ENCODE assay signal across 22 cellular contexts in the genomic region with DNA sequence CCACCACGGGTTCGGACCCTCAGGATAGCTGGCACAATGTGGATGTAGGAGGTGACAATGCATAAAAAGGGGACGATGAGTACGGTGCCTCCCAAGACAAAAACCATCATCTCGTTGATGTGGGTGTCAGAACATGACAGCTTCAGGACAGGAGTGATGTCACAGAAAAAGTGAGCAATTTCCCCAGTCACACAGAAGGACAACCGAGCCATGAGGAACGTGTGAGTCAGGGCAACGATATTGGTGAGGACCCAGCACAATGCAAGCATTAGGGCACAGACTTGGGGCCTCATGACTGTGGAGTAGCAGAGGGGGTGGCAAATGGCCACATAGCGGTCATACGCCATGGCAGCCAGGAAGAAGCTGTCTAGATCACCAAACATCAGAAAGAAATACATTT. TPM values are rescaled to one million over a fixed set of nuclear protein-coding genes. Genes with fewer than 3 reads are reported as not detected.
DNase-seq lines count a peak whose midpoint lies in the region; ATAC-seq lines count a peak whose summit lies in the region.
"Had no signal": no experiment of that assay in that cellular context is flagged by ENCODE, and none has a peak within 500 bp of the region (broad histone marks: within the 10 kb centered on the region; RNA-seq: fewer than 3 reads in every experiment).

No MANE protein-coding gene starts in this region.

- ATAC-seq in activated CD4-positive, CD25-positive, alpha-beta regulatory T cell treated with anti-CD3 and anti-CD28 coated beads, Interleukin-2, amount 50 U/mL, for 24 hours, result peak; percentile 55 to 58
- ATAC-seq in activated naive CD4-positive, alpha-beta T cell treated with anti-CD3 and anti-CD28 coated beads, Interleukin-2, amount 50 U/mL, for 72 hours, result peak; percentile 40 to 48

- no peak overlapping the region for H3K27ac Mint-ChIP-seq in activated naive CD4-positive, alpha-beta T cell treated with anti-CD3 and anti-CD28 coated beads, Interleukin-2, amount 50 U/mL, for 72 hours
- H3K27ac Mint-ChIP-seq in activated naive CD8-positive, alpha-beta T cell treated with anti-CD3 and anti-CD28 coated beads for 36 hours, result no peak overlapping the region
- H3K27ac Mint-ChIP-seq: CD14-positive monocyte had no signal

- no peaks in the 10 kb centered on the region for H3K36me3 Mint-ChIP-seq in activated naive CD4-positive, alpha-beta T cell treated with anti-CD3 and anti-CD28 coated beads, Interleukin-2, amount 50 U/mL, for 72 hours
- no peaks in the 10 kb centered on the region for H3K36me3 Mint-ChIP-seq in activated naive CD8-positive, alpha-beta T cell treated with anti-CD3 and anti-CD28 coated beads for 36 hours
- H3K36me3 Mint-ChIP-seq: CD14-positive monocyte had no signal

- peaks cover 3% of the 10 kb centered on the region for H3K4me1 Mint-ChIP-seq in activated naive CD8-positive, alpha-beta T cell treated with anti-CD3 and anti-CD28 coated beads for 36 hours
- H3K4me1 Mint-ChIP-seq: CD14-positive monocyte had no signal

- no peaks in the 10 kb centered on the region for H3K9me3 Mint-ChIP-seq in activated naive CD4-positive, alpha-beta T cell treated with anti-CD3 and anti-CD28 coated beads, Interleukin-2, amount 50 U/mL, for 72 hours
- no peaks in the 10 kb centered on the region for H3K9me3 Mint-ChIP-seq in activated naive CD8-positive, alpha-beta T cell treated with anti-CD3 and anti-CD28 coated beads for 36 hours

- H3K27me3 Mint-ChIP-seq in activated naive CD8-positive, alpha-beta T cell treated with anti-CD3 and anti-CD28 coated beads for 36 hours, result peaks cover 3% of the 10 kb centered on the region

- DNase-seq in activated CD4-positive, CD25-positive, alpha-beta regulatory T cell treated with anti-CD3 and anti-CD28 coated beads, Interleukin-2, amount 50 U/mL, for 72 hours, result no peak
- no peak for DNase-seq in activated naive CD4-positive, alpha-beta T cell treated with anti-CD3 and anti-CD28 coated beads, Interleukin-2, amount 50 U/mL, for 72 hours (ENCODE audit: low spot score in 2 of 2)
- no peak for DNase-seq in activated naive CD4-positive, alpha-beta T cell treated with anti-CD3 and anti-CD28 coated beads, Interleukin-2, amount 50 U/mL, for 16 hours
- DNase-seq in activated naive CD8-positive, alpha-beta T cell treated with anti-CD3 and anti-CD28 coated beads for 36 hours, result peak; percentile 5
- DNase-seq in stimulated activated CD8-positive, alpha-beta memory T cell treated with anti-CD3 and anti-CD28 coated beads, Interleukin-15, amount 100 ng/mL, for 48 hours (ENCODE audit: low read depth in 2 of 2), result peak; percentile 4 to 15
- DNase-seq in ecto neural progenitor cell (ENCODE audit: low spot score) (no peak), NCI-H187 (lab: John Stamatoyannopoulos, UW) (no peak)
- DNase-seq: 8988T; DND-41; MM.1S; NCI-H1092 treated with DMSO at 0.1 percent for 48 hours; NCI-H146; NCI-H2081; NCI-H2171 treated with DMSO at 0.1 percent for 48 hours; NCI-H748 treated with DMSO at 0.1 percent for 48 hours; NK-92 treated with Interleukin-12 subunit alpha and Interleukin-12 subunit beta, amount 100 ng/mL, for 24 hours; Peyer's patch had no signal

- no peak overlapping the region for H3K4me3 Mint-ChIP-seq in activated naive CD8-positive, alpha-beta T cell treated with anti-CD3 and anti-CD28 coated beads for 36 hours

RNA-seq across cellular contexts. Expression of gene OR1N1, which starts 0.5 kb away (rescaled TPM):
- not detected for total RNA-seq in activated naive CD4-positive, alpha-beta T cell treated with anti-CD3 and anti-CD28 coated beads, Interleukin-2, amount 50 U/mL, for 72 hours
- not detected for total RNA-seq in activated naive CD8-positive, alpha-beta T cell treated with anti-CD3 and anti-CD28 coated beads for 36 hours
- total RNA-seq: G401, LHCN-M2, NCI-H460, Peyer's patch had no signal

RNA-seq across cellular contexts. Expression of gene OR1J4, which starts 7.7 kb away (rescaled TPM):
- under 1 TPM in 1 of 2 donors, not detected in 1; 0.82 TPM for total RNA-seq in activated naive CD4-positive, alpha-beta T cell treated with anti-CD3 and anti-CD28 coated beads, Interleukin-2, amount 50 U/mL, for 72 hours
- not detected for total RNA-seq in activated naive CD8-positive, alpha-beta T cell treated with anti-CD3 and anti-CD28 coated beads for 36 hours
- total RNA-seq: G401, LHCN-M2, NCI-H460, Peyer's patch had no signal

RNA-seq across cellular contexts. Expression of gene OR1J2, which starts 16.0 kb away (rescaled TPM):
- under 1 TPM in 1 of 2 donors, not detected in 1; 0.34 TPM for total RNA-seq in activated naive CD4-positive, alpha-beta T cell treated with anti-CD3 and anti-CD28 coated beads, Interleukin-2, amount 50 U/mL, for 72 hours
- total RNA-seq in activated naive CD8-positive, alpha-beta T cell treated with anti-CD3 and anti-CD28 coated beads for 36 hours, result under 1 TPM in 1 of 2 experiments, not detected in 1; 0.23 TPM
- total RNA-seq: G401, LHCN-M2, Peyer's patch had no signal

RNA-seq across cellular contexts. Expression of gene OR1N2, which starts 26.3 kb away (rescaled TPM):
- total RNA-seq in activated naive CD4-positive, alpha-beta T cell treated with anti-CD3 and anti-CD28 coated beads, Interleukin-2, amount 50 U/mL, for 72 hours, result not detected
- not detected for total RNA-seq in activated naive CD8-positive, alpha-beta T cell treated with anti-CD3 and anti-CD28 coated beads for 36 hours
- total RNA-seq: G401, LHCN-M2, NCI-H460, Peyer's patch had no signal

RNA-seq across cellular contexts. Expression of gene OR1J1, which starts 48.9 kb away (rescaled TPM):
- total RNA-seq in activated naive CD4-positive, alpha-beta T cell treated with anti-CD3 and anti-CD28 coated beads, Interleukin-2, amount 50 U/mL, for 72 hours, result not detected
- not detected for total RNA-seq in activated naive CD8-positive, alpha-beta T cell treated with anti-CD3 and anti-CD28 coated beads for 36 hours
- total RNA-seq: G401, LHCN-M2, NCI-H460, Peyer's patch had no signal

Comparison
In these comparisons a context has a peak if more than half of its experiments do, and no peak if none do; other contexts are left out.
1. DNase-seq: peak in activated naive CD8-positive, alpha-beta T cell treated with anti-CD3 and anti-CD28 coated beads for 36 hours (single experiment) and stimulated activated CD8-positive, alpha-beta memory T cell treated with anti-CD3 and anti-CD28 coated beads, Interleukin-15, amount 100 ng/mL, for 48 hours (2 of 2); none in activated CD4-positive, CD25-positive, alpha-beta regulatory T cell treated with anti-CD3 and anti-CD28 coated beads, Interleukin-2, amount 50 U/mL, for 72 hours (single experiment), activated naive CD4-positive, alpha-beta T cell treated with anti-CD3 and anti-CD28 coated beads, Interleukin-2, amount 50 U/mL, for 72 hours (0 of 2), activated naive CD4-positive, alpha-beta T cell treated with anti-CD3 and anti-CD28 coated beads, Interleukin-2, amount 50 U/mL, for 16 hours (single experiment), ecto neural progenitor cell (single experiment) and NCI-H187 (0 of 2).